1 cellular context compared by ENCODE assay signal in the genomic region with DNA sequence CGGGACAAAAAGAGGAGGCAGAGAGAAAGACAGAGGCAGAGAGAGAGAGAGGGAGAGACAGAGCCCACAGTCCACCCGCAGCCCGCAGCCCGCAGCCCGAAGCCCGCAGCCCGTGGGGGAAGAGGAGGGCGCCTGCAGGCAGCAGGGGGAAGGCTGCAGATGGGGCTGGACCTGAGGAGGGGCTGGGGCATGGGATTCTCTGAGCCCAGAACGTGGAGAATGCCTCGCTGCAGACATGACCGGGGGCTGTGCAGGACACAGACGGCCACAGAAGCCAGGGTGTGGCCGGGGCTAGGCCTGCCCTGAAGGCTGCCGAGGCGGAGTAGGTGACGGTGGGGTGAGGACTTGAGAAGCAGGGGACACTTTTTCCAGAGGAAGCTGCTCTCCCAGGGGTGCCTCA.
A peak's percentile ranks its signal among the peaks of the same experiment; 100 is the strongest.
TF ChIP-seq lines count a peak whose summit lies in the region.

No MANE protein-coding gene starts in this region.

TF ChIP-seq in H1, 55 proteins besides CTCF, POLR2A, EP300 and RAD21:
- no peak for TF ChIP-seq JUN (IDR thresholded peaks at IDR 0.05; ENCODE audit: low read depth, low read length)
- 0 out of 2 replicates have a peak, but pooled peaks have one; percentile 27 for TF ChIP-seq GABPA (IDR thresholded peaks at IDR 0.05; ENCODE audit: borderline replicate concordance, insufficient read depth, low read length)
